27 cellular contexts compared by ENCODE assay signal in the genomic region with DNA sequence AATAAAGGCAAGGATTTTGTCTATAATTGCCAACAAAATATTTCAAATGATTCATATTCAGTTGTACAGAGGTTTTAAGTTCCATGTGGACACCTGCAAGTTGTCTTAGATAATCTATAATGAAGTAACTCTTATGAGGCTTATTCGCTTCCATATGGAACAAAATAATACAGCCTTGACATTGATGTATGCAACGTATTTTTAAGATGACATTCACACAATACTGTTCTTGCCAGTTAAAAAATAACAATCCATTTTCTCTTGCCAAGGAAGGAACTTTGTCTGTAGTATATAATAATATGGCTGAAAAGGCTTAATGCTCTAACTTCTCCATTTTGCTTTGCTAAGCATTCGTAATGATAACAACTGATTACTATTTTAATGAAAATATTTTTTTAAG.
"Had no signal": no experiment of that assay in that cellular context is flagged by ENCODE, and none has a peak within 500 bp of the region (broad histone marks: within the 10 kb centered on the region; RNA-seq: fewer than 3 reads in every experiment).

No MANE protein-coding gene starts in this region.

- DNase-seq: stimulated activated CD4-positive, alpha-beta T cell treated with anti-CD3 and anti-CD28 coated beads, Interleukin-2, amount 100 ng/mL, for 48 hours; stimulated activated CD4-positive, alpha-beta T cell treated with anti-CD3 and anti-CD28 coated beads, Interleukin-4, amount 100 ng/mL, for 1 hour; stimulated activated CD4-positive, alpha-beta T cell treated with anti-CD3 and anti-CD28 coated beads, Interleukin-4, amount 100 ng/mL, for 24 hours; stimulated activated CD4-positive, alpha-beta T cell treated with anti-CD3 and anti-CD28 coated beads, Interleukin-4, amount 100 ng/mL, for 4 hours; stimulated activated CD8-positive, alpha-beta memory T cell treated with anti-CD3 and anti-CD28 coated beads, Interleukin-4, amount 100 ng/mL, for 48 hours; stimulated activated naive B cell treated with anti-CD40 and anti-IgM and Interleukin-4, amounts not matched to agents 10 μg/mL and 1 μg/mL and 100 μg/mL, for 72 hours; stimulated activated naive CD4-positive, alpha-beta T cell; stimulated activated naive CD4-positive, alpha-beta T cell treated with Interleukin-2 at 50 U/mL for 16 hours; stimulated activated naive CD8-positive, alpha-beta T cell treated with anti-CD3 and anti-CD28 coated beads, Interleukin-15, amount 100 ng/mL, for 72 hours; stimulated activated naive CD8-positive, alpha-beta T cell treated with anti-CD3 and anti-CD28 coated beads, Interleukin-15, Interleukin-2, amounts not matched to agents 100 U/mL and 50 U/mL, for 24 hours; stomach; substantia nigra; testis; thyroid gland; tibial artery; transverse colon; trophoblast cell; upper lobe of left lung; upper lobe of right lung; uterus had no signal

- FAIRE-seq: urothelium cell line had no signal

- H3K9me3 ChIP-seq: suprapubic skin, testis, thoracic aorta, thyroid gland, tibial artery, tibial nerve, transverse colon, upper lobe of left lung, upper lobe of right lung, uterus, vagina had no signal

- H3K36me3 ChIP-seq: stomach, suprapubic skin, thoracic aorta, thyroid gland, tibial artery, tibial nerve, transverse colon, upper lobe of left lung, upper lobe of right lung, uterus, vagina had no signal

- H3K4me3 ChIP-seq: stomach, suprapubic skin, testis, thoracic aorta, thyroid gland, tibial artery, tibial nerve, transverse colon, upper lobe of left lung, upper lobe of right lung, uterus, vagina had no signal

- ATAC-seq: stimulated activated effector memory CD8-positive, alpha-beta T cell treated with anti-CD3 and anti-CD28 coated beads, Interleukin-12 subunit alpha, Interleukin-12 subunit beta, amount 100 ng/mL, for 72 hours; stimulated activated memory B cell treated with anti-CD40 and anti-IgM and Interleukin-4, amounts not matched to agents 10 μg/mL and 1 μg/mL and 100 μg/mL, for 72 hours; stimulated activated naive B cell treated with anti-CD40 and anti-IgM and Interleukin-4, amounts not matched to agents 10 μg/mL and 1 μg/mL and 100 μg/mL, for 72 hours; stimulated activated naive CD8-positive, alpha-beta T cell treated with anti-CD3 and anti-CD28 coated beads, Interleukin-15, amount 100 ng/mL, for 72 hours; stimulated activated naive CD8-positive, alpha-beta T cell treated with anti-CD3 and anti-CD28 coated beads, Interleukin-15, Interleukin-2, amounts not matched to agents 100 U/mL and 50 U/mL, for 24 hours; upper lobe of right lung had no signal

- H3K27ac ChIP-seq: stomach, suprapubic skin, testis, thoracic aorta, thyroid gland, tibial artery, tibial nerve, transverse colon, upper lobe of left lung, upper lobe of right lung, uterus, vagina had no signal

- H3K4me1 ChIP-seq: stomach, suprapubic skin, testis, thyroid gland, tibial artery, tibial nerve, transverse colon, upper lobe of left lung, upper lobe of right lung, uterus, vagina had no signal

- H3K27me3 ChIP-seq: stomach, suprapubic skin, testis, thyroid gland, tibial artery, tibial nerve, transverse colon, upper lobe of left lung, upper lobe of right lung, uterus, vagina had no signal
